In genomic region chr1:156488566-156489165, GRCh38 we compare ENCODE assay signal across 8 cellular contexts. TPM values are rescaled to one million over a fixed set of nuclear protein-coding genes. Genes with fewer than 3 reads are reported as not detected.
A peak's percentile ranks its signal among the peaks of the same experiment; 100 is the strongest.
DNase-seq lines count a peak whose midpoint lies in the region; ATAC-seq, FAIRE-seq and TF ChIP-seq lines count a peak whose summit lies in the region.

No MANE protein-coding gene starts in this region.

- intact Hi-C loops in heart left ventricle (cut with DNase I), result loop anchor here in 1 of 10 donors (10.0 kb wide), 1 partner anchor 116 kb away; the partner anchor contains the start of gene GPATCH4
- intact Hi-C loops in Right ventricle myocardium inferior (cut with DNase I), result no loop called here
- intact Hi-C loops in HepG2 (cut with micrococcal nuclease; ENCODE audit: unreplicated experiment), result no loop called here

- ATAC-seq in heart left ventricle (no peak), Right ventricle myocardium inferior (no peak), HG02981 (IDR thresholded peaks at IDR 0.05; ENCODE audit: unreplicated experiment) (peak; percentile 61), HepG2 (no peak)
- peak; percentile 79 for ATAC-seq in activated T-helper 17 cell treated with anti-CD3 and anti-CD28 coated beads, Interleukin-2, amount 50 U/mL, for 72 hours (replicated peaks)

- H4K20me1 ChIP-seq in HepG2 (ENCODE audit: insufficient read depth, low read length), result peaks cover 44% of the 10 kb centered on the region; the same call in 1 of the 2 replicates

- no peaks in the 10 kb centered on the region for H3K27me3 Mint-ChIP-seq in activated T-helper 17 cell treated with anti-CD3 and anti-CD28 coated beads, Interleukin-2, amount 50 U/mL, for 72 hours
- H3K27me3 Mint-ChIP-seq in osteocyte (ENCODE audit: unreplicated experiment), result no peaks in the 10 kb centered on the region

- H3K9me3 Mint-ChIP-seq in activated T-helper 17 cell treated with anti-CD3 and anti-CD28 coated beads, Interleukin-2, amount 50 U/mL, for 72 hours, result peaks cover 3% of the 10 kb centered on the region
- H3K9me3 Mint-ChIP-seq in osteocyte (ENCODE audit: unreplicated experiment), result no peaks in the 10 kb centered on the region

- peak overlapping the region; percentile 82 for H3K4me3 Mint-ChIP-seq in activated T-helper 17 cell treated with anti-CD3 and anti-CD28 coated beads, Interleukin-2, amount 50 U/mL, for 72 hours
- no peak overlapping the region for H3K4me3 Mint-ChIP-seq in osteocyte (ENCODE audit: unreplicated experiment)

- peak overlapping the region; percentile 94 for H3K27ac Mint-ChIP-seq in activated T-helper 17 cell treated with anti-CD3 and anti-CD28 coated beads, Interleukin-2, amount 50 U/mL, for 72 hours
- peak overlapping the region; percentile 77 for H3K27ac Mint-ChIP-seq in osteocyte (ENCODE audit: unreplicated experiment)

- POLR2A ChIA-PET in HepG2 (lab: Yijun Ruan, JAX), result interaction anchor here (1.2 kb wide), 1 partner anchor 12 kb away, joined by 3 read pairs; the partner anchor contains the start of gene MEF2D

- peaks cover 12% of the 10 kb centered on the region for H3K79me2 ChIP-seq in HepG2 (ENCODE audit: insufficient read depth, low read length)

- peak overlapping the region; percentile 55 to 100 (median 98) for H3K27ac ChIP-seq in heart left ventricle
- H3K27ac ChIP-seq in HepG2 (ENCODE audit: extremely low read length, insufficient read depth, low read length), result no peak overlapping the region

- H3K4me2 ChIP-seq in HepG2 (ENCODE audit: low read depth, low read length), result no peak overlapping the region

- H3K36me3 Mint-ChIP-seq in activated T-helper 17 cell treated with anti-CD3 and anti-CD28 coated beads, Interleukin-2, amount 50 U/mL, for 72 hours (ENCODE audit: low read depth), result peaks cover 44% of the 10 kb centered on the region
- peaks cover 2% of the 10 kb centered on the region for H3K36me3 Mint-ChIP-seq in osteocyte (ENCODE audit: unreplicated experiment)

- in situ Hi-C loops in HepG2 (cut with HindIII; ENCODE audit: extremely low pct_ligation_motif_present, low pct_unique_long_range_greater_than_20kb), result no loop called here

- no peak overlapping the region for H2AFZ ChIP-seq in HepG2 (ENCODE audit: low read length)

- peak overlapping the region in 5 of 12 donors; percentile 20 to 42 (median 39) for H3K4me3 ChIP-seq in heart left ventricle
- no peak overlapping the region for H3K4me3 ChIP-seq in HepG2 (replicated peaks in 1 of 3; ENCODE audit: insufficient read depth in 1 of 3, low read depth in 2 of 3, low read length in 3 of 3)

- no peaks in the 10 kb centered on the region for H3K27me3 ChIP-seq in heart left ventricle
- no peaks in the 10 kb centered on the region for H3K27me3 ChIP-seq in HepG2 (ENCODE audit: control insufficient read depth in 1 of 2, insufficient read depth in 2 of 2, low read length in 2 of 2)

- H3K36me3 ChIP-seq in heart left ventricle (peaks cover 0 to 20% (median 0%) of the 10 kb centered on the region in 9 donors), HepG2 (replicated peaks in 1 of 2; ENCODE audit: control insufficient read depth in 1 of 2, insufficient read depth in 2 of 2, low read length in 2 of 2) (peaks cover 0 to 4% of the 10 kb centered on the region in 2 experiments; a peak in 2 of 5 replicates)

- peaks cover 70% of the 10 kb centered on the region for H3K4me1 Mint-ChIP-seq in activated T-helper 17 cell treated with anti-CD3 and anti-CD28 coated beads, Interleukin-2, amount 50 U/mL, for 72 hours
- H3K4me1 Mint-ChIP-seq in osteocyte (ENCODE audit: unreplicated experiment), result peaks cover 54% of the 10 kb centered on the region

- TF ChIP-seq POLR2A in heart left ventricle (IDR thresholded peaks at IDR 0.05) (no peak), HepG2 (IDR thresholded peaks at IDR 0.05; ENCODE audit: insufficient read depth in 1 of 2, low read depth in 2 of 2, low read length in 2 of 2) (no peak)

- H3K9me3 ChIP-seq in heart left ventricle (no peaks in the 10 kb centered on the region), HepG2 (ENCODE audit: low read length) (no peaks in the 10 kb centered on the region)

- FAIRE-seq in HepG2 (lab: Jason Lieb, UNC), result no peak

- no peak overlapping the region for H3K9ac ChIP-seq in HepG2 (ENCODE audit: insufficient read depth, low read depth, low read length)

- CTCF ChIA-PET in HepG2 (lab: Yijun Ruan, JAX; ENCODE audit: low intra/inter-chr PET ratio, low total read pairs), result no interaction called here

- peaks cover 35 to 100% (median 93%) of the 10 kb centered on the region in 12 donors for H3K4me1 ChIP-seq in heart left ventricle
- no peaks in the 10 kb centered on the region for H3K4me1 ChIP-seq in HepG2 (ENCODE audit: insufficient read depth, low read length)

- BruUV-seq in HepG2 (replicated peaks; lab: Mats Ljungman, UMichigan), result no TSS peak

- TF ChIP-seq EP300 in HepG2 (IDR thresholded peaks at IDR 0.05; ENCODE audit: low read depth in 2 of 2, low read length in 2 of 2), result no peak
- no peak for TF ChIP-seq EP300 in HepG2 (CRISPR knock-in tag; IDR thresholded peaks at IDR 0.05; ENCODE audit: borderline replicate concordance)

- WGBS in heart left ventricle, 4 donors, result 29 to 40% (median 34%) methylated on average over 5 of the region's 5 CpGs
- WGBS in HepG2 (ENCODE audit: low lambda C conversion rate), result 97% methylated on average over 4 of the region's 5 CpGs

- TF ChIP-seq CTCF in heart left ventricle (IDR thresholded peaks at IDR 0.05) (no peak), osteocyte (IDR thresholded peaks at IDR 0.05) (no peak), HepG2 (CRISPR knock-in tag; IDR thresholded peaks at IDR 0.05) (no peak)

- no peak for DNase-seq in heart left ventricle
- no peak for DNase-seq in Right ventricle myocardium inferior (ENCODE audit: missing footprints)
- no peak for DNase-seq in osteocyte (ENCODE audit: extremely low spot score, unreplicated experiment)
- no peak for DNase-seq in superior temporal gyrus (ENCODE audit: extremely low spot score)
- DNase-seq in NCI-H526 treated with DMSO at 0.1 percent for 48 hours (lab: John Stamatoyannopoulos, UW), result no peak
- DNase-seq in HepG2 (ENCODE audit: low spot score), result no peak

- no peak for TF ChIP-seq RAD21 in HepG2 (CRISPR knock-in tag; IDR thresholded peaks at IDR 0.05)

TF ChIP-seq in HepG2, 621 proteins besides CTCF, POLR2A, EP300 and RAD21:
- no peak for TF ChIP-seq ZFAT (CRISPR knock-in tag; conservative IDR thresholded peaks at IDR 0.05)
TF ChIP-seq in HepG2: peak in this region for 0.

RNA-seq across cellular contexts. Expression of gene MEF2D, which starts 11.9 kb away (rescaled TPM):
- total RNA-seq in heart left ventricle, result 100 to 1,000 TPM in 3 of 9 donors, 10 to 100 TPM in 6; 75.0 to 203 (median 93.2) TPM
- 10 to 100 TPM; 40.5 to 68.8 TPM for polyA plus RNA-seq in heart left ventricle
- 99.7 TPM for total RNA-seq in Right ventricle myocardium inferior
- 10 to 100 TPM; 34.4 to 68.5 TPM for total RNA-seq in activated T-helper 17 cell treated with anti-CD3 and anti-CD28 coated beads, Interleukin-2, amount 50 U/mL, for 72 hours
- total RNA-seq in osteocyte, result 33.8 and 45.8 TPM in 2 replicates
- total RNA-seq in HepG2 (2016; rRNA removed; fragmentation: Illumina TruSeq; extraction: Trizol), result 1.3 and 1.6 TPM in 2 replicates
- total RNA-seq in HepG2 (2016; cell fraction: cytosol; rRNA removed; fragmentation: Illumina TruSeq; extraction: Trizol; ENCODE audit: low read depth), result 0.10 and 0.18 TPM in 2 replicates
- 0.94 and 1.4 TPM in 2 replicates for total RNA-seq in HepG2 (2016; cell fraction: insoluble cytoplasmic fraction; rRNA removed; fragmentation: Illumina TruSeq; extraction: Trizol)
- 0.86 and 1.1 TPM in 2 replicates for total RNA-seq in HepG2 (2016; cell fraction: membrane; rRNA removed; fragmentation: Illumina TruSeq; extraction: Trizol)
- total RNA-seq in HepG2 (2016; cell fraction: nucleus; rRNA removed; fragmentation: Illumina TruSeq; extraction: Trizol), result 1.6 and 2.1 TPM in 2 replicates
- 3.9 and 4.8 TPM in 2 replicates for polyA plus RNA-seq in HepG2 (2011; rRNA removed)
- 3.4 and 4.5 TPM in 2 replicates for polyA plus RNA-seq in HepG2 (2011; cell fraction: cytosol; rRNA removed)
- polyA plus RNA-seq in HepG2 (2011; cell fraction: nucleus; rRNA removed), result 16.7 and 19.0 TPM in 2 replicates
- 7.2 and 7.9 TPM in 2 replicates for polyA plus RNA-seq in HepG2 (2012)
- polyA plus RNA-seq in HepG2 (2016; cell fraction: cytosol; fragmentation: Illumina TruSeq; extraction: Trizol; ENCODE audit: low read depth), result 0.14 and 0.24 TPM in 2 replicates
- 2.7 and 4.2 TPM in 2 replicates for polyA plus RNA-seq in HepG2 (2016; cell fraction: insoluble cytoplasmic fraction; fragmentation: Illumina TruSeq; extraction: Trizol; ENCODE audit: low read depth)
- 0.64 and 0.70 TPM in 2 replicates for polyA plus RNA-seq in HepG2 (2016; cell fraction: membrane; fragmentation: Illumina TruSeq; extraction: Trizol; ENCODE audit: low read depth)
- polyA plus RNA-seq in HepG2 (2016; cell fraction: nucleus; fragmentation: Illumina TruSeq; extraction: Trizol; ENCODE audit: insufficient read depth, low read depth), result 5.2 and 6.2 TPM in 2 replicates
- polyA minus RNA-seq in HepG2 (2011; rRNA and poly(A)+ RNA removed; ENCODE audit: low replicate concordance), result 6.9 and 12.7 TPM in 2 replicates
- 4.3 and 7.2 TPM in 2 replicates for polyA minus RNA-seq in HepG2 (2011; cell fraction: cytosol; rRNA and poly(A)+ RNA removed)
- 5.4 and 6.3 TPM in 2 replicates for polyA minus RNA-seq in HepG2 (2011; cell fraction: nucleus; rRNA and poly(A)+ RNA removed)

Comparison
In these comparisons a context has a peak if more than half of its experiments do, and no peak if none do; other contexts are left out.
1. ATAC-seq: peak in HG02981 (single experiment) and activated T-helper 17 cell treated with anti-CD3 and anti-CD28 coated beads, Interleukin-2, amount 50 U/mL, for 72 hours (single experiment); none in heart left ventricle (0 of 4), Right ventricle myocardium inferior (single experiment) and HepG2 (single experiment).
2. RNA of gene MEF2D, which starts 11.9 kb away (total RNA-seq): 99.7 TPM in Right ventricle myocardium inferior (single experiment), 75.0 to 203 TPM in heart left ventricle, 34.4 to 68.5 TPM in activated T-helper 17 cell treated with anti-CD3 and anti-CD28 coated beads, Interleukin-2, amount 50 U/mL, for 72 hours and 33.8 to 45.8 TPM in osteocyte; 0.10 to 2.1 TPM in HepG2; every median in the first group is over 10 times any median in the second.